4 cellular contexts compared by ENCODE assay signal in the genomic region with DNA sequence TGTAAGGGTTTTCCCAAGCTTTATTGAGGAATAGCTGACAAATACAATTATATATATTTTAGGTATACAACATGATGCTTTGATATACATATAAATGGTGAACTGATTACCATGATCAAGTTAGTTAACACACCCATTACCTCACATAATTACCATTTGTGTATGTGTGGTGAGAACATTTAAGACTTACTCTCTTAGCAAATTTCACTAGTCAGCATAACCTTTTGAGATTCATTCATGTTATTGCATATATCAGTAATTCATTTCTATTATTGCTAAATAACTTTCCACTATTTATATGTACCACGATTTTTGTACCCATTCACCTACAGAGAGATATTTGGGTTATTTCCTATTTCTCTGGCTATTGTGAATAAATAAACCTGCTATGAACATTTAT.
TF ChIP-seq lines count a peak whose summit lies in the region.

No MANE protein-coding gene starts in this region.

TF ChIP-seq in HepG2, 621 proteins besides CTCF, POLR2A, EP300 and RAD21:
- TF ChIP-seq ZNF816 (CRISPR knock-in tag; IDR thresholded peaks at IDR 0.05; ENCODE audit: borderline replicate concordance) (no peak), ZFP36L2 (CRISPR knock-in tag; IDR thresholded peaks at IDR 0.05) (no peak), MAFF (IDR thresholded peaks at IDR 0.05; ENCODE audit: low read depth, low read length) (peak; percentile 53; the same call in 1 of the 2 replicates), SATB2 (CRISPR knock-in tag; IDR thresholded peaks at IDR 0.05) (no peak), NFATC3 (CRISPR knock-in tag; IDR thresholded peaks at IDR 0.05) (no peak), MAFK (conservative IDR thresholded peaks at IDR 0.05 in 1 of 2, IDR thresholded peaks at IDR 0.05 in 1 of 2; ENCODE audit: low read length in 2 of 2) (peak; percentile 41 to 68; a peak in 3 of 4 replicates), POGK (CRISPR knock-in tag; conservative IDR thresholded peaks at IDR 0.05) (no peak)
- TF ChIP-seq, protein P1, sequence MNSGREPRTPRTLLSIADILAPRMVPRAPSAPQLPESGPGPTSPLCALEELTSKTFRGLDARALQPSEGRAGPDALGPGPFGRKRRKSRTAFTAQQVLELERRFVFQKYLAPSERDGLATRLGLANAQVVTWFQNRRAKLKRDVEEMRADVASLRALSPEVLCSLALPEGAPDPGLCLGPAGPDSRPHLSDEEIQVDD (CRISPR knock-in tag; IDR thresholded peaks at IDR 0.05; ENCODE audit: borderline replicate concordance), result no peak
TF ChIP-seq in HepG2: peak in this region for 2.

TF ChIP-seq in A549, 52 proteins besides CTCF, POLR2A, EP300 and RAD21:
- TF ChIP-seq NFE2L2 (conservative IDR thresholded peaks at IDR 0.05; ENCODE audit: low read length), result no peak
- no peak for TF ChIP-seq JUNB (IDR thresholded peaks at IDR 0.05)
- TF ChIP-seq HDAC2 (IDR thresholded peaks at IDR 0.05), result no peak
- TF ChIP-seq MAFK (IDR thresholded peaks at IDR 0.05; ENCODE audit: partially characterized antibody), result peak; percentile 56

TF ChIP-seq in IMR-90, 13 proteins besides CTCF, POLR2A, EP300 and RAD21:
- TF ChIP-seq BHLHE40 (IDR thresholded peaks at IDR 0.05; ENCODE audit: low read depth, low read length), result no peak
- no peak for TF ChIP-seq MAZ (IDR thresholded peaks at IDR 0.05; ENCODE audit: borderline replicate concordance, low read depth, low read length)
- TF ChIP-seq MAFK (IDR thresholded peaks at IDR 0.05; ENCODE audit: low read depth, low read length), result peak; percentile 54

TF ChIP-seq in K562, 482 proteins besides CTCF, POLR2A, EP300 and RAD21:
- peak; percentile 13; the same call in 1 of the 2 replicates for TF ChIP-seq MAFK (IDR thresholded peaks at IDR 0.05; ENCODE audit: low read length)
- peak; percentile 90 for TF ChIP-seq ZNF316 (IDR thresholded peaks at IDR 0.05)
- peak; percentile 47; the same call in 1 of the 2 replicates for TF ChIP-seq MAFF (IDR thresholded peaks at IDR 0.05; ENCODE audit: low read length)
- no peak for TF ChIP-seq ZKSCAN3 (CRISPR knock-in tag; IDR thresholded peaks at IDR 0.05)
- no peak for TF ChIP-seq TFAP4 (CRISPR knock-in tag; IDR thresholded peaks at IDR 0.05; ENCODE audit: borderline replicate concordance)
- no peak for TF ChIP-seq ZNF311 (CRISPR knock-in tag; IDR thresholded peaks at IDR 0.05)
- TF ChIP-seq MAFG (tag; conservative IDR thresholded peaks at IDR 0.05), result peak; percentile 48
- TF ChIP-seq ZNF239 (CRISPR knock-in tag; IDR thresholded peaks at IDR 0.05), result no peak
- no peak for TF ChIP-seq ZFP30 (CRISPR knock-in tag; IDR thresholded peaks at IDR 0.05; ENCODE audit: borderline replicate concordance)
- TF ChIP-seq C11orf30 (IDR thresholded peaks at IDR 0.05; ENCODE audit: low read depth), result peak; percentile 77
